ENCODE assay signal across 24 cellular contexts in genomic region chr1:185491604-185492003, GRCh38.
"Had no signal": no experiment of that assay in that cellular context is flagged by ENCODE, and none has a peak within 500 bp of the region (broad histone marks: within the 10 kb centered on the region; RNA-seq: fewer than 3 reads in every experiment).

No MANE protein-coding gene starts in this region.

- DNase-seq: hippocampal formation; kidney glomerular epithelial cell; left cardiac atrium; left lung; mesendoderm; midbrain; mucosa of descending colon; naive thymus-derived CD4-positive, alpha-beta T cell; ovary; right cardiac atrium; spleen; stimulated activated CD4-positive, alpha-beta T cell treated with anti-CD3 and anti-CD28 coated beads, Interleukin-4, amount 100 ng/mL, for 24 hours; stimulated activated naive CD4-positive, alpha-beta T cell treated with Interleukin-2 at 50 U/mL for 16 hours; stimulated activated naive CD8-positive, alpha-beta T cell treated with anti-CD3 and anti-CD28 coated beads, Interleukin-15, amount 100 ng/mL, for 72 hours; substantia nigra; upper lobe of left lung had no signal

- H3K9me3 Mint-ChIP-seq: naive thymus-derived CD4-positive, alpha-beta T cell; natural killer cell treated with Interleukin-12 subunit alpha and Interleukin-12 subunit beta and Interleukin-15 and Interleukin-18, amount 100 ng/mL, for 72 hours; stimulated activated effector memory CD8-positive, alpha-beta T cell treated with anti-CD3 and anti-CD28 coated beads, Interleukin-12 subunit alpha, Interleukin-12 subunit beta, amount 100 ng/mL, for 72 hours; stimulated activated naive CD8-positive, alpha-beta T cell treated with anti-CD3 and anti-CD28 coated beads, Interleukin-15, amount 100 ng/mL, for 72 hours had no signal

- H3K27me3 Mint-ChIP-seq: natural killer cell treated with Interleukin-12 subunit alpha and Interleukin-12 subunit beta and Interleukin-15 and Interleukin-18, amount 100 ng/mL, for 72 hours; stimulated activated naive CD8-positive, alpha-beta T cell treated with anti-CD3 and anti-CD28 coated beads, Interleukin-15, amount 100 ng/mL, for 72 hours had no signal

- H3K4me3 Mint-ChIP-seq: naive thymus-derived CD4-positive, alpha-beta T cell; natural killer cell treated with Interleukin-12 subunit alpha and Interleukin-12 subunit beta and Interleukin-15 and Interleukin-18, amount 100 ng/mL, for 72 hours; stimulated activated effector memory CD8-positive, alpha-beta T cell treated with anti-CD3 and anti-CD28 coated beads, Interleukin-12 subunit alpha, Interleukin-12 subunit beta, amount 100 ng/mL, for 72 hours; stimulated activated naive CD8-positive, alpha-beta T cell treated with anti-CD3 and anti-CD28 coated beads, Interleukin-15, amount 100 ng/mL, for 72 hours had no signal

- H3K27ac Mint-ChIP-seq: naive thymus-derived CD4-positive, alpha-beta T cell; natural killer cell treated with Interleukin-12 subunit alpha and Interleukin-12 subunit beta and Interleukin-15 and Interleukin-18, amount 100 ng/mL, for 72 hours; progenitor cell of endocrine pancreas; stimulated activated effector memory CD8-positive, alpha-beta T cell treated with anti-CD3 and anti-CD28 coated beads, Interleukin-12 subunit alpha, Interleukin-12 subunit beta, amount 100 ng/mL, for 72 hours; stimulated activated naive CD8-positive, alpha-beta T cell treated with anti-CD3 and anti-CD28 coated beads, Interleukin-15, amount 100 ng/mL, for 72 hours had no signal

- H3K36me3 Mint-ChIP-seq: natural killer cell treated with Interleukin-12 subunit alpha and Interleukin-12 subunit beta and Interleukin-15 and Interleukin-18, amount 100 ng/mL, for 72 hours; stimulated activated effector memory CD8-positive, alpha-beta T cell treated with anti-CD3 and anti-CD28 coated beads, Interleukin-12 subunit alpha, Interleukin-12 subunit beta, amount 100 ng/mL, for 72 hours had no signal

- ATAC-seq: left cardiac atrium; left lung; mucosa of descending colon; naive thymus-derived CD4-positive, alpha-beta T cell; natural killer cell treated with Interleukin-12 subunit alpha and Interleukin-12 subunit beta and Interleukin-15 and Interleukin-18, amount 100 ng/mL, for 72 hours; right cardiac atrium; sciatic nerve; stimulated activated effector memory CD8-positive, alpha-beta T cell treated with anti-CD3 and anti-CD28 coated beads, Interleukin-12 subunit alpha, Interleukin-12 subunit beta, amount 100 ng/mL, for 72 hours; stimulated activated naive CD8-positive, alpha-beta T cell treated with anti-CD3 and anti-CD28 coated beads, Interleukin-15, amount 100 ng/mL, for 72 hours had no signal

- H3K4me3 ChIP-seq: left lung, lung, mucosa of descending colon, ovary, skin epidermis, spleen, tibial nerve, upper lobe of left lung, vagina had no signal
